In genomic region chr19:17197666-17198065, GRCh38 we compare ENCODE assay signal across 19 cellular contexts. TPM values are rescaled to one million over a fixed set of nuclear protein-coding genes. Genes with fewer than 3 reads are reported as not detected.
DNase-seq lines count a peak whose midpoint lies in the region; ATAC-seq and TF ChIP-seq lines count a peak whose summit lies in the region.
"Had no signal": no experiment of that assay in that cellular context is flagged by ENCODE, and none has a peak within 500 bp of the region (broad histone marks: within the 10 kb centered on the region; RNA-seq: fewer than 3 reads in every experiment).

No MANE protein-coding gene starts in this region.

- no peaks in the 10 kb centered on the region for H3K27me3 ChIP-seq in BLaER1 treated with 17β-estradiol and CSF1 and Interleukin-3, amounts not matched to agents 10 nM and 100 nM

- peaks cover 86 to 98% (median 94%) of the 10 kb centered on the region in 11 experiments for H3K36me3 ChIP-seq in BLaER1 treated with 17β-estradiol and CSF1 and Interleukin-3, amounts not matched to agents 10 nM and 100 nM

- peak overlapping the region; percentile 52 for H3K27ac Mint-ChIP-seq in activated CD8-positive, alpha-beta T cell treated with anti-CD3 and anti-CD28 coated beads, Interleukin-2, amount 10 ng/mL, durations not matched to agents 7 days and 5 days
- no peak overlapping the region for H3K27ac Mint-ChIP-seq in activated CD8-positive, alpha-beta T cell treated with anti-CD3 and anti-CD28 coated beads for 36 hours
- H3K27ac Mint-ChIP-seq in central memory CD8-positive, alpha-beta T cell (ENCODE audit: low read depth) = peak overlapping the region; percentile 16

- H3K36me3 Mint-ChIP-seq in activated CD8-positive, alpha-beta T cell treated with anti-CD3 and anti-CD28 coated beads, Interleukin-2, amount 10 ng/mL, durations not matched to agents 7 days and 5 days (ENCODE audit: low read depth) = peaks cover 82% of the 10 kb centered on the region
- peaks cover 46% of the 10 kb centered on the region for H3K36me3 Mint-ChIP-seq in activated CD8-positive, alpha-beta T cell treated with anti-CD3 and anti-CD28 coated beads for 36 hours (ENCODE audit: low read depth)
- peaks cover 72% of the 10 kb centered on the region for H3K36me3 Mint-ChIP-seq in central memory CD8-positive, alpha-beta T cell (ENCODE audit: insufficient read depth)

- H3K9ac ChIP-seq in BLaER1 treated with 17β-estradiol and CSF1 and Interleukin-3, amounts not matched to agents 10 nM and 100 nM = peak overlapping the region in 1 of 11 experiments; percentile 26; a peak in 1 of 22 replicates
- H3K9ac ChIP-seq: GM23248 had no signal

- no peak overlapping the region for H3K27ac ChIP-seq in BLaER1 treated with 17β-estradiol and CSF1 and Interleukin-3, amounts not matched to agents 10 nM and 100 nM
- H3K27ac ChIP-seq: GM23248 had no signal

- H4K20me1 ChIP-seq in BLaER1 treated with 17β-estradiol and CSF1 and Interleukin-3, amounts not matched to agents 10 nM and 100 nM = peaks cover 0 to 86% (median 0%) of the 10 kb centered on the region in 11 experiments; a peak in 9 of 22 replicates

- intact Hi-C loops in activated CD8-positive, alpha-beta T cell treated with anti-CD3 and anti-CD28 coated beads for 36 hours (cut with micrococcal nuclease) = no loop called here

- no peak overlapping the region for H3K4me3 ChIP-seq in BLaER1 treated with 17β-estradiol and CSF1 and Interleukin-3, amounts not matched to agents 10 nM and 100 nM
- H3K4me3 ChIP-seq: GM12878, GM23248, HAP-1 had no signal

- POLR2A ChIA-PET in activated CD8-positive, alpha-beta T cell treated with anti-CD3 and anti-CD28 coated beads, Interleukin-2, amount 10 ng/mL, durations not matched to agents 7 days and 5 days (lab: Charles Lee) = no interaction called here
- POLR2A ChIA-PET in activated CD8-positive, alpha-beta T cell treated with anti-CD3 and anti-CD28 coated beads for 36 hours (lab: Charles Lee) = no interaction called here

- no peak for DNase-seq in activated CD8-positive, alpha-beta T cell treated with anti-CD3 and anti-CD28 coated beads, Interleukin-2, amount 10 ng/mL, durations not matched to agents 7 days and 5 days
- DNase-seq in activated CD8-positive, alpha-beta T cell treated with anti-CD3 and anti-CD28 coated beads for 36 hours = no peak
- no peak for DNase-seq in central memory CD8-positive, alpha-beta T cell (ENCODE audit: low spot score in 2 of 2)
- no peak for DNase-seq in NK-92 treated with Interleukin-12 subunit alpha and Interleukin-12 subunit beta, amount 100 ng/mL, for 24 hours (lab: John Stamatoyannopoulos, UW)
- DNase-seq in dermis blood vessel endothelial cell = no peak
- DNase-seq: 8988T; C1 segment of cervical spinal cord; CD4-positive, CD25-positive, alpha-beta regulatory T cell; CD8-positive, alpha-beta memory T cell; COR-L47; DMS 273 treated with DMSO at 0.1 percent for 48 hours; DMS53; DND-41; EL; GM23248 had no signal

- H3K4me3 Mint-ChIP-seq in activated CD8-positive, alpha-beta T cell treated with anti-CD3 and anti-CD28 coated beads, Interleukin-2, amount 10 ng/mL, durations not matched to agents 7 days and 5 days = no peak overlapping the region
- H3K4me3 Mint-ChIP-seq in activated CD8-positive, alpha-beta T cell treated with anti-CD3 and anti-CD28 coated beads for 36 hours = no peak overlapping the region
- no peak overlapping the region for H3K4me3 Mint-ChIP-seq in central memory CD8-positive, alpha-beta T cell
- H3K4me3 Mint-ChIP-seq: CD4-positive, CD25-positive, alpha-beta regulatory T cell; CD8-positive, alpha-beta memory T cell had no signal

- H3K27me3 Mint-ChIP-seq in activated CD8-positive, alpha-beta T cell treated with anti-CD3 and anti-CD28 coated beads, Interleukin-2, amount 10 ng/mL, durations not matched to agents 7 days and 5 days (ENCODE audit: low read depth) = no peaks in the 10 kb centered on the region
- H3K27me3 Mint-ChIP-seq in activated CD8-positive, alpha-beta T cell treated with anti-CD3 and anti-CD28 coated beads for 36 hours = no peaks in the 10 kb centered on the region
- no peaks in the 10 kb centered on the region for H3K27me3 Mint-ChIP-seq in central memory CD8-positive, alpha-beta T cell
- H3K27me3 Mint-ChIP-seq: CD4-positive, CD25-positive, alpha-beta regulatory T cell had no signal

- no peaks in the 10 kb centered on the region for H3K9me3 ChIP-seq in BLaER1 treated with 17β-estradiol and CSF1 and Interleukin-3, amounts not matched to agents 10 nM and 100 nM (replicated peaks in 1 of 11)
- H3K9me3 ChIP-seq: HAP-1 had no signal

- CTCF ChIA-PET in activated CD8-positive, alpha-beta T cell treated with anti-CD3 and anti-CD28 coated beads, Interleukin-2, amount 10 ng/mL, durations not matched to agents 7 days and 5 days (lab: Charles Lee) = no interaction called here
- CTCF ChIA-PET in activated CD8-positive, alpha-beta T cell treated with anti-CD3 and anti-CD28 coated beads for 36 hours (lab: Charles Lee) = no interaction called here

- H3K4me2 ChIP-seq in BLaER1 treated with 17β-estradiol and CSF1 and Interleukin-3, amounts not matched to agents 10 nM and 100 nM = peak overlapping the region in 6 of 11 experiments; percentile 5 to 34 (median 18); a peak in 7 of 22 replicates

- TF ChIP-seq CTCF in activated CD8-positive, alpha-beta T cell treated with anti-CD3 and anti-CD28 coated beads for 36 hours (IDR thresholded peaks at IDR 0.05) = no peak

- peaks cover 1% of the 10 kb centered on the region for H3K4me1 Mint-ChIP-seq in activated CD8-positive, alpha-beta T cell treated with anti-CD3 and anti-CD28 coated beads, Interleukin-2, amount 10 ng/mL, durations not matched to agents 7 days and 5 days (ENCODE audit: low read depth)
- no peaks in the 10 kb centered on the region for H3K4me1 Mint-ChIP-seq in activated CD8-positive, alpha-beta T cell treated with anti-CD3 and anti-CD28 coated beads for 36 hours (ENCODE audit: low read depth)
- no peaks in the 10 kb centered on the region for H3K4me1 Mint-ChIP-seq in central memory CD8-positive, alpha-beta T cell

- H3K4me1 ChIP-seq in BLaER1 treated with 17β-estradiol and CSF1 and Interleukin-3, amounts not matched to agents 10 nM and 100 nM = peaks cover 0 to 21% (median 10%) of the 10 kb centered on the region in 10 experiments; a peak in 13 of 20 replicates
- H3K4me1 ChIP-seq: HAP-1 had no signal

- no peaks in the 10 kb centered on the region for H3K9me3 Mint-ChIP-seq in activated CD8-positive, alpha-beta T cell treated with anti-CD3 and anti-CD28 coated beads, Interleukin-2, amount 10 ng/mL, durations not matched to agents 7 days and 5 days (ENCODE audit: insufficient read depth)
- no peaks in the 10 kb centered on the region for H3K9me3 Mint-ChIP-seq in activated CD8-positive, alpha-beta T cell treated with anti-CD3 and anti-CD28 coated beads for 36 hours
- no peaks in the 10 kb centered on the region for H3K9me3 Mint-ChIP-seq in central memory CD8-positive, alpha-beta T cell
- H3K9me3 Mint-ChIP-seq: CD4-positive, CD25-positive, alpha-beta regulatory T cell; CD8-positive, alpha-beta memory T cell had no signal

- ATAC-seq in activated CD8-positive, alpha-beta T cell treated with anti-CD3 and anti-CD28 coated beads, Interleukin-2, amount 10 ng/mL, durations not matched to agents 7 days and 5 days = no peak
- ATAC-seq in activated CD8-positive, alpha-beta T cell treated with anti-CD3 and anti-CD28 coated beads for 36 hours = no peak
- no peak for ATAC-seq in central memory CD8-positive, alpha-beta T cell (replicated peaks; ENCODE audit: extremely low read depth, poor library complexity, severe bottlenecking)
- ATAC-seq in HG03039 (IDR thresholded peaks at IDR 0.05; ENCODE audit: unreplicated experiment) = no peak
- ATAC-seq: GM12878 had no signal

RNA-seq across cellular contexts. Expression of gene USE1, which starts 17.5 kb away (rescaled TPM):
- total RNA-seq in activated CD8-positive, alpha-beta T cell treated with anti-CD3 and anti-CD28 coated beads, Interleukin-2, amount 10 ng/mL, durations not matched to agents 7 days and 5 days = 10 to 100 TPM; 26.5 to 27.9 TPM
- 10 to 100 TPM; 26.5 to 27.1 TPM for total RNA-seq in activated CD8-positive, alpha-beta T cell treated with anti-CD3 and anti-CD28 coated beads for 36 hours
- 18.7 and 24.8 TPM in 2 replicates for total RNA-seq in dermis blood vessel endothelial cell

RNA-seq across cellular contexts. Expression of gene OCEL1, which starts 28.4 kb away (rescaled TPM):
- 10 to 100 TPM; 24.3 to 28.3 TPM for total RNA-seq in activated CD8-positive, alpha-beta T cell treated with anti-CD3 and anti-CD28 coated beads, Interleukin-2, amount 10 ng/mL, durations not matched to agents 7 days and 5 days
- 10 to 100 TPM; 20.1 TPM for total RNA-seq in activated CD8-positive, alpha-beta T cell treated with anti-CD3 and anti-CD28 coated beads for 36 hours
- 3.8 and 4.4 TPM in 2 replicates for total RNA-seq in dermis blood vessel endothelial cell

RNA-seq across cellular contexts. Expression of gene NR2F6, which starts 48.1 kb away (rescaled TPM):
- 1 to 10 TPM; 4.1 to 4.3 TPM for total RNA-seq in activated CD8-positive, alpha-beta T cell treated with anti-CD3 and anti-CD28 coated beads, Interleukin-2, amount 10 ng/mL, durations not matched to agents 7 days and 5 days
- total RNA-seq in activated CD8-positive, alpha-beta T cell treated with anti-CD3 and anti-CD28 coated beads for 36 hours = 1 to 10 TPM; 7.0 TPM
- total RNA-seq in dermis blood vessel endothelial cell = 63.1 and 82.0 TPM in 2 replicates
